In genomic region chr19:16416574-16416973, GRCh38 we compare ENCODE assay signal across 25 cellular contexts.
"Had no signal": no experiment of that assay in that cellular context is flagged by ENCODE, and none has a peak within 500 bp of the region (broad histone marks: within the 10 kb centered on the region; RNA-seq: fewer than 3 reads in every experiment).

No MANE protein-coding gene starts in this region.

- FAIRE-seq: keratinocyte had no signal

- H3K9me3 ChIP-seq: esophagus squamous epithelium, gastrocnemius medialis, lower lobe of right lung, ovary, transverse colon, uterus had no signal

- H3K27ac Mint-ChIP-seq: activated CD8-positive, alpha-beta memory T cell treated with anti-CD3 and anti-CD28 coated beads, Interleukin-2, amount 10 ng/mL, durations not matched to agents 7 days and 5 days; activated CD8-positive, alpha-beta T cell treated with anti-CD3 and anti-CD28 coated beads for 36 hours; endodermal cell; stimulated activated naive CD8-positive, alpha-beta T cell treated with anti-CD3 and anti-CD28 coated beads, Interleukin-15, Interleukin-2, amounts not matched to agents 100 ng/mL and 50 ng/mL, for 24 hours had no signal

- H3K4me3 Mint-ChIP-seq: activated CD4-positive, alpha-beta T cell treated with anti-CD3 and anti-CD28 coated beads, Interleukin-2, amount 10 ng/mL, durations not matched to agents 7 days and 5 days; activated CD8-positive, alpha-beta memory T cell treated with anti-CD3 and anti-CD28 coated beads, Interleukin-2, amount 10 ng/mL, durations not matched to agents 7 days and 5 days; activated CD8-positive, alpha-beta T cell treated with anti-CD3 and anti-CD28 coated beads for 36 hours; activated naive CD4-positive, alpha-beta T cell treated with anti-CD3 and anti-CD28 coated beads, Interleukin-2, amount 10 ng/mL, durations not matched to agents 7 days and 5 days; endodermal cell; naive thymus-derived CD8-positive, alpha-beta T cell; stimulated activated naive CD8-positive, alpha-beta T cell treated with anti-CD3 and anti-CD28 coated beads, Interleukin-15, Interleukin-2, amounts not matched to agents 100 ng/mL and 50 ng/mL, for 24 hours had no signal

- ATAC-seq: activated CD4-positive, CD25-positive, alpha-beta regulatory T cell treated with anti-CD3 and anti-CD28 coated beads, Interleukin-2, amount 50 U/mL, for 24 hours; activated CD8-positive, alpha-beta memory T cell treated with anti-CD3 and anti-CD28 coated beads, Interleukin-2, amount 10 ng/mL, durations not matched to agents 7 days and 5 days; activated CD8-positive, alpha-beta T cell treated with anti-CD3 and anti-CD28 coated beads for 36 hours; gastrocnemius medialis; left colon; lower lobe of right lung; naive thymus-derived CD8-positive, alpha-beta T cell; right cardiac atrium had no signal

- H3K4me1 ChIP-seq: lower lobe of right lung, transverse colon, uterus had no signal

- H3K4me3 ChIP-seq: coronary artery, esophagus squamous epithelium, gastrocnemius medialis, lower lobe of right lung, ovary, transverse colon, uterus had no signal

- H3K27me3 ChIP-seq: esophagus squamous epithelium, gastrocnemius medialis, ovary, transverse colon, uterus had no signal

- H3K27ac ChIP-seq: esophagus squamous epithelium, lower lobe of right lung, transverse colon, uterus had no signal

- H3K4me1 Mint-ChIP-seq: activated naive CD4-positive, alpha-beta T cell treated with anti-CD3 and anti-CD28 coated beads, Interleukin-2, amount 10 ng/mL, durations not matched to agents 7 days and 5 days; endodermal cell had no signal

- H3K36me3 ChIP-seq: ovary, uterus had no signal

- H3K9me3 Mint-ChIP-seq: activated CD4-positive, alpha-beta T cell treated with anti-CD3 and anti-CD28 coated beads, Interleukin-2, amount 10 ng/mL, durations not matched to agents 7 days and 5 days; activated CD8-positive, alpha-beta T cell treated with anti-CD3 and anti-CD28 coated beads for 36 hours; activated naive CD4-positive, alpha-beta T cell treated with anti-CD3 and anti-CD28 coated beads, Interleukin-2, amount 10 ng/mL, durations not matched to agents 7 days and 5 days; endodermal cell; naive thymus-derived CD8-positive, alpha-beta T cell; stimulated activated naive CD8-positive, alpha-beta T cell treated with anti-CD3 and anti-CD28 coated beads, Interleukin-15, Interleukin-2, amounts not matched to agents 100 ng/mL and 50 ng/mL, for 24 hours had no signal

- DNase-seq: activated CD4-positive, alpha-beta T cell treated with anti-CD3 and anti-CD28 coated beads, Interleukin-2, amount 10 ng/mL, durations not matched to agents 7 days and 5 days; activated CD8-positive, alpha-beta memory T cell treated with anti-CD3 and anti-CD28 coated beads, Interleukin-2, amount 10 ng/mL, durations not matched to agents 7 days and 5 days; activated CD8-positive, alpha-beta T cell treated with anti-CD3 and anti-CD28 coated beads for 36 hours; activated effector memory CD4-positive, alpha-beta T cell treated with anti-CD3 and anti-CD28 coated beads, Interleukin-2, amount 50 U/mL, for 16 hours; activated naive CD4-positive, alpha-beta T cell treated with anti-CD3 and anti-CD28 coated beads, Interleukin-2, amount 10 ng/mL, durations not matched to agents 7 days and 5 days; activated T-cell treated with anti-CD3 and anti-CD28 coated beads for 4 hours; cerebellar nuclear complex; endodermal cell; esophagus squamous epithelium; gastrocnemius medialis; head of caudate nucleus; left colon; lower lobe of right lung; naive thymus-derived CD8-positive, alpha-beta T cell; ovary; stimulated activated CD4-positive, alpha-beta T cell treated with anti-CD3 and anti-CD28 coated beads, Interleukin-15, amount 100 ng/mL, for 24 hours; stimulated activated CD8-positive, alpha-beta memory T cell treated with anti-CD3 and anti-CD28 coated beads, Interleukin-4, amount 100 ng/mL, for 48 hours; substantia nigra; transverse colon; uterus had no signal

- H3K27me3 Mint-ChIP-seq: activated CD4-positive, alpha-beta T cell treated with anti-CD3 and anti-CD28 coated beads, Interleukin-2, amount 10 ng/mL, durations not matched to agents 7 days and 5 days; activated CD8-positive, alpha-beta memory T cell treated with anti-CD3 and anti-CD28 coated beads, Interleukin-2, amount 10 ng/mL, durations not matched to agents 7 days and 5 days; activated CD8-positive, alpha-beta T cell treated with anti-CD3 and anti-CD28 coated beads for 36 hours; activated naive CD4-positive, alpha-beta T cell treated with anti-CD3 and anti-CD28 coated beads, Interleukin-2, amount 10 ng/mL, durations not matched to agents 7 days and 5 days; naive thymus-derived CD8-positive, alpha-beta T cell; stimulated activated naive CD8-positive, alpha-beta T cell treated with anti-CD3 and anti-CD28 coated beads, Interleukin-15, Interleukin-2, amounts not matched to agents 100 ng/mL and 50 ng/mL, for 24 hours had no signal
